Comparison of ENCODE assay signal across 6 cellular contexts in the genomic region with DNA sequence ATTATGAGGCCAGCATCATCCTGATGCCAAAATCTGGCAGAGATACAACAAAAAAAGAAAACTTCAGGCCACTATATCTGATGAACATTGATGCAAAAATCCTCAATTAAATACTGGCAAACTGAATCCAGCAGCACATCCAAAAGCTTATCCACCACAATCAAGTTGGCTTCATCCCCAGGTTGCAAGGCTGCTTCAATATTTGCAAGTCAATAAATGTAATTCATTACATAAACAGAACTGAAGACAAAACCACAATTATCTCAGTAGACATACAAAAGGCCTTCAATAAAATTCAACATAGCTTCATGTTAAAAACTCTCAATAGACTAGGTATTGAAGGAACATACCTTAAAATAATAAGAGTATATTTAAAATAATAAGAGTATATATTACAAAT.
DNase-seq lines count a peak whose midpoint lies in the region; TF ChIP-seq lines count a peak whose summit lies in the region.
"Not testable (repeated sequence)": the region's sequence is repeated elsewhere in the genome, so short reads cannot be mapped to it uniquely, and the experiment has no call there.

No MANE protein-coding gene starts in this region.

- in situ Hi-C loops in astrocyte of the cerebellum (cut with HindIII; ENCODE audit: low sequenced_read_pairs) = not testable (repeated sequence)

- DNase-seq in BJ (ENCODE audit: low read depth) (peak; percentile 6), LNCaP clone FGC (ENCODE audit: low read depth) (peak; percentile 61), NCI-H146 (lab: John Stamatoyannopoulos, UW) (peak; percentile 10), NCI-H526 (lab: John Stamatoyannopoulos, UW) (peak; percentile 34 to 54), NCI-H748 (lab: John Stamatoyannopoulos, UW; ENCODE audit: unreplicated experiment) (peak; percentile 44), astrocyte of the cerebellum (ENCODE audit: low read depth) (peak; percentile 9)

- CTCF ChIA-PET in BJ (lab: Yijun Ruan, JAX) = not testable (repeated sequence)

- not testable (repeated sequence) for TF ChIP-seq CTCF in BJ (IDR thresholded peaks at IDR 0.05; ENCODE audit: insufficient read depth, low read depth, low read length); LNCaP clone FGC (IDR thresholded peaks at IDR 0.05; ENCODE audit: control insufficient read depth, extremely low read depth, insufficient read depth); astrocyte of the cerebellum (IDR thresholded peaks at IDR 0.05; ENCODE audit: low read depth, low read length, missing control alignments)

- H3K4me3 ChIP-seq in BJ (ENCODE audit: low read depth, low read length); LNCaP clone FGC (ENCODE audit: low read depth, low read length); astrocyte of the cerebellum (ENCODE audit: low read depth, low read length): not testable (repeated sequence)

- POLR2A ChIA-PET in BJ (lab: Charles Lee) = not testable (repeated sequence)

- not testable (repeated sequence) for H3K27me3 ChIP-seq in BJ (ENCODE audit: control insufficient read depth, insufficient read depth, low read length)

- not testable (repeated sequence) for H3K36me3 ChIP-seq in BJ (ENCODE audit: control insufficient read depth, insufficient read depth, low read length)

Comparison
In these comparisons a context has a peak if more than half of its experiments do, and no peak if none do; other contexts are left out.
1. DNase-seq: peak in every context shown above with its lines; median percentile 61 in LNCaP clone FGC; 44 in NCI-H526; 44 in NCI-H748; 10 in NCI-H146; 9 in astrocyte of the cerebellum; 6 in BJ.